ENCODE assay signal across 9 cellular contexts in genomic region chr6:31776563-31776960, GRCh38. TPM values are rescaled to one million over a fixed set of nuclear protein-coding genes. Genes with fewer than 3 reads are reported as not detected.
DNase-seq lines count a peak whose midpoint lies in the region; ATAC-seq and TF ChIP-seq lines count a peak whose summit lies in the region.
"Had no signal": no experiment of that assay in that cellular context is flagged by ENCODE, and none has a peak within 500 bp of the region (broad histone marks: within the 10 kb centered on the region; RNA-seq: fewer than 3 reads in every experiment).

No MANE protein-coding gene starts in this region.

- RAD21 ChIA-PET in HCT116 (lab: Charles Lee; ENCODE audit: low non-redundant PET in 1 of 2, low total read pairs in 2 of 2, uncharacterized antibody in 2 of 2, unreplicated experiment in 2 of 2) = no interaction called here

- TF ChIP-seq CTCF in BE2C (IDR thresholded peaks at IDR 0.05; ENCODE audit: low read depth, low read length) = no peak
- TF ChIP-seq CTCF in HCT116 (IDR thresholded peaks at IDR 0.05 in 2 of 3, conservative IDR thresholded peaks at IDR 0.05 in 1 of 3; ENCODE audit: borderline replicate concordance in 1 of 3, insufficient read depth in 1 of 3, low read depth in 2 of 3, low read length in 2 of 3) = no peak
- no peak for TF ChIP-seq CTCF in lung (IDR thresholded peaks at IDR 0.05; ENCODE audit: control extremely low read depth, extremely low read depth)
- TF ChIP-seq CTCF in tibial artery (IDR thresholded peaks at IDR 0.05) = no peak

- H3K4me3 Mint-ChIP-seq in activated naive CD8-positive, alpha-beta T cell = peak overlapping the region; percentile 27

- H3K36me3 ChIP-seq in BE2C (peaks cover 36% of the 10 kb centered on the region), HCT116 (ENCODE audit: control insufficient read depth in 1 of 2, insufficient read depth in 2 of 2, low read length in 2 of 2) (peaks cover 1 to 26% of the 10 kb centered on the region in 2 experiments; a peak in 2 of 4 replicates), lung (ENCODE audit: control insufficient read depth in 2 of 2, insufficient read depth in 2 of 2, low read length in 2 of 2) (peaks cover 19 to 27% of the 10 kb centered on the region in 2 donors), tibial artery (peaks cover 21 to 39% (median 36%) of the 10 kb centered on the region in 3 donors)

- no peaks in the 10 kb centered on the region for H3K27me3 Mint-ChIP-seq in activated naive CD8-positive, alpha-beta T cell

- peaks cover 4% of the 10 kb centered on the region for H3K36me3 Mint-ChIP-seq in activated naive CD8-positive, alpha-beta T cell

- BruUV-seq in HCT116 (replicated peaks; lab: Mats Ljungman, UMichigan) = TSS peak; percentile 54

- peak; percentile 34 for ATAC-seq in HCT116
- no peak for ATAC-seq in lung (ENCODE audit: insufficient read depth, low FRiP score)
- ATAC-seq in GM21528 (IDR thresholded peaks at IDR 0.05; ENCODE audit: low FRiP score, unreplicated experiment) = no peak
- no peak for ATAC-seq in GM19035 (IDR thresholded peaks at IDR 0.05; ENCODE audit: unreplicated experiment)

- H3K9me3 ChIP-seq in BE2C (no peaks in the 10 kb centered on the region), HCT116 (ENCODE audit: control insufficient read depth in 1 of 2, insufficient read depth in 1 of 2, low read depth in 1 of 2, low read length in 2 of 2) (no peaks in the 10 kb centered on the region), lung (ENCODE audit: control insufficient read depth in 2 of 2, insufficient read depth in 1 of 2, low read length in 1 of 2) (no peaks in the 10 kb centered on the region), tibial artery (no peaks in the 10 kb centered on the region)

- peaks cover 10% of the 10 kb centered on the region for H3K4me1 ChIP-seq in BE2C
- H3K4me1 ChIP-seq in HCT116 (ENCODE audit: control insufficient read depth in 1 of 2, insufficient read depth in 2 of 2, low read length in 2 of 2) = peaks cover 43 to 59% of the 10 kb centered on the region in 2 experiments
- H3K4me1 ChIP-seq in lung (ENCODE audit: control insufficient read depth in 2 of 2, insufficient read depth in 2 of 2, low read length in 2 of 2) = peaks cover 0 to 9% of the 10 kb centered on the region in 2 donors
- H3K4me1 ChIP-seq in tibial artery = peaks cover 0 to 12% (median 8%) of the 10 kb centered on the region in 4 donors

- peaks cover 31% of the 10 kb centered on the region for H3K4me1 Mint-ChIP-seq in activated naive CD8-positive, alpha-beta T cell (ENCODE audit: low read depth)

- no peaks in the 10 kb centered on the region for H4K20me1 ChIP-seq in HCT116 (ENCODE audit: insufficient read depth)

- H3K79me2 ChIP-seq in HCT116 (ENCODE audit: insufficient read depth, low read length) = no peaks in the 10 kb centered on the region

- no peak for TF ChIP-seq POLR2A in HCT116 (IDR thresholded peaks at IDR 0.05; ENCODE audit: borderline replicate concordance, extremely low read depth, insufficient read depth, insufficient read length)

- H3K27me3 ChIP-seq in BE2C (no peaks in the 10 kb centered on the region), HCT116 (ENCODE audit: insufficient read depth, low read length) (no peaks in the 10 kb centered on the region), lung (ENCODE audit: control insufficient read depth, insufficient read depth) (no peaks in the 10 kb centered on the region), tibial artery (no peaks in the 10 kb centered on the region)

- peak overlapping the region; percentile 79 for H3K27ac ChIP-seq in HCT116 (ENCODE audit: low read depth, low read length)
- H3K27ac ChIP-seq in lung (ENCODE audit: low read depth in 1 of 2, low read length in 1 of 2) = peak overlapping the region; percentile 49 to 57
- no peak overlapping the region for H3K27ac ChIP-seq in tibial artery

- H3K9me3 Mint-ChIP-seq in activated naive CD8-positive, alpha-beta T cell (ENCODE audit: low read depth) = no peaks in the 10 kb centered on the region

- no peaks in the 10 kb centered on the region for H3K9me2 ChIP-seq in HCT116 (ENCODE audit: insufficient read depth)

- H3K9ac ChIP-seq in HCT116 (ENCODE audit: low read length) = peak overlapping the region; percentile 64

- H3K4me2 ChIP-seq in HCT116 (ENCODE audit: low read length) = peak overlapping the region; percentile 79

- H3K27ac Mint-ChIP-seq in activated naive CD8-positive, alpha-beta T cell = no peak overlapping the region

- WGBS in lung, 2 donors = 35 to 36% methylated on average over 12 to 13 of the region's 13 CpGs

- peak; percentile 41 for DNase-seq in BE2C
- DNase-seq in HCT116 (ENCODE audit: low read depth, low spot score) = no peak
- no peak for DNase-seq in lung (ENCODE audit: low spot score)
- DNase-seq in tibial artery = no peak
- DNase-seq in NCI-H1092 (lab: John Stamatoyannopoulos, UW) = no peak

- peak overlapping the region; percentile 35 for H3K4me3 ChIP-seq in BE2C (ENCODE audit: low read depth, low read length)
- peak overlapping the region; percentile 40 to 56 for H3K4me3 ChIP-seq in HCT116 (replicated peaks in 1 of 2; ENCODE audit: low read depth in 1 of 2, low read length in 2 of 2)
- H3K4me3 ChIP-seq in lung = no peak overlapping the region
- no peak overlapping the region for H3K4me3 ChIP-seq in tibial artery

- CTCF ChIA-PET in HCT116 (lab: Charles Lee) = interaction anchor here (1.3 kb wide), 1 partner anchor 19 kb away, joined by 3 read pairs; the partner anchor contains the start of gene VARS1

- H2AFZ ChIP-seq in HCT116 (ENCODE audit: low read depth, low read length, poor library complexity, severe bottlenecking) = no peak overlapping the region

- no peak for TF ChIP-seq RAD21 in HCT116 (IDR thresholded peaks at IDR 0.05; ENCODE audit: low read depth)

- intact Hi-C loops in HCT116 (cut with micrococcal nuclease) (no loop called here), tibial artery (cut with DNase I; ENCODE audit: low total_unique reads) (no loop called here)

- POLR2A ChIA-PET in HCT116 (lab: Charles Lee) = interaction anchor here (1.4 to 2.0 kb wide), 3 partner anchors 10 to 51 kb away, joined by 4 to 16 read pairs (median 4); partner anchors contain the start of genes HSPA1B and VARS1

TF ChIP-seq in HCT116, 20 proteins besides CTCF, POLR2A, EP300 and RAD21:
- no peak for TF ChIP-seq SRF (IDR thresholded peaks at IDR 0.05; ENCODE audit: low read depth)
- no peak for TF ChIP-seq SP1 (IDR thresholded peaks at IDR 0.05; ENCODE audit: low read depth)
- no peak for TF ChIP-seq TCF7L2 (IDR thresholded peaks at IDR 0.05; ENCODE audit: borderline replicate concordance, extremely low read depth, insufficient read depth, insufficient read length)
- TF ChIP-seq CBX3 (IDR thresholded peaks at IDR 0.05; ENCODE audit: low read depth) = no peak
- TF ChIP-seq, protein P1, sequence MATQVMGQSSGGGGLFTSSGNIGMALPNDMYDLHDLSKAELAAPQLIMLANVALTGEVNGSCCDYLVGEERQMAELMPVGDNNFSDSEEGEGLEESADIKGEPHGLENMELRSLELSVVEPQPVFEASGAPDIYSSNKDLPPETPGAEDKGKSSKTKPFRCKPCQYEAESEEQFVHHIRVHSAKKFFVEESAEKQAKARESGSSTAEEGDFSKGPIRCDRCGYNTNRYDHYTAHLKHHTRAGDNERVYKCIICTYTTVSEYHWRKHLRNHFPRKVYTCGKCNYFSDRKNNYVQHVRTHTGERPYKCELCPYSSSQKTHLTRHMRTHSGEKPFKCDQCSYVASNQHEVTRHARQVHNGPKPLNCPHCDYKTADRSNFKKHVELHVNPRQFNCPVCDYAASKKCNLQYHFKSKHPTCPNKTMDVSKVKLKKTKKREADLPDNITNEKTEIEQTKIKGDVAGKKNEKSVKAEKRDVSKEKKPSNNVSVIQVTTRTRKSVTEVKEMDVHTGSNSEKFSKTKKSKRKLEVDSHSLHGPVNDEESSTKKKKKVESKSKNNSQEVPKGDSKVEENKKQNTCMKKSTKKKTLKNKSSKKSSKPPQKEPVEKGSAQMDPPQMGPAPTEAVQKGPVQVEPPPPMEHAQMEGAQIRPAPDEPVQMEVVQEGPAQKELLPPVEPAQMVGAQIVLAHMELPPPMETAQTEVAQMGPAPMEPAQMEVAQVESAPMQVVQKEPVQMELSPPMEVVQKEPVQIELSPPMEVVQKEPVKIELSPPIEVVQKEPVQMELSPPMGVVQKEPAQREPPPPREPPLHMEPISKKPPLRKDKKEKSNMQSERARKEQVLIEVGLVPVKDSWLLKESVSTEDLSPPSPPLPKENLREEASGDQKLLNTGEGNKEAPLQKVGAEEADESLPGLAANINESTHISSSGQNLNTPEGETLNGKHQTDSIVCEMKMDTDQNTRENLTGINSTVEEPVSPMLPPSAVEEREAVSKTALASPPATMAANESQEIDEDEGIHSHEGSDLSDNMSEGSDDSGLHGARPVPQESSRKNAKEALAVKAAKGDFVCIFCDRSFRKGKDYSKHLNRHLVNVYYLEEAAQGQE (IDR thresholded peaks at IDR 0.05; ENCODE audit: low read depth) = no peak
- TF ChIP-seq, protein P2, sequence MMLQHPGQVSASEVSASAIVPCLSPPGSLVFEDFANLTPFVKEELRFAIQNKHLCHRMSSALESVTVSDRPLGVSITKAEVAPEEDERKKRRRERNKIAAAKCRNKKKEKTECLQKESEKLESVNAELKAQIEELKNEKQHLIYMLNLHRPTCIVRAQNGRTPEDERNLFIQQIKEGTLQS (IDR thresholded peaks at IDR 0.05) = no peak

RNA-seq across cellular contexts. Expression of gene VWA7, which starts 0.6 kb away (rescaled TPM):
- polyA plus RNA-seq in BE2C (2012; ENCODE audit: insufficient read depth, insufficient read length, low read depth) = 1.1 TPM
- total RNA-seq in HCT116 (2021; ENCODE audit: unreplicated experiment) (14.6 TPM), lung (10 to 100 TPM in 1 of 2 donors, 1 to 10 TPM in 1; 4.6 to 14.2 TPM)
- 11.7 and 13.0 TPM in 2 replicates for polyA plus RNA-seq in HCT116 (2012)
- 1 to 10 TPM; 2.2 to 6.7 TPM for polyA plus RNA-seq in lung
- total RNA-seq: subcutaneous adipose tissue had no signal

RNA-seq across cellular contexts. Expression of gene SAPCD1, which starts 14.1 kb away (rescaled TPM):
- polyA plus RNA-seq in BE2C (2012; ENCODE audit: insufficient read depth, insufficient read length, low read depth) = 0.79 TPM
- total RNA-seq in HCT116 (2021; ENCODE audit: unreplicated experiment) = 18.2 TPM
- 7.2 and 11.4 TPM in 2 replicates for polyA plus RNA-seq in HCT116 (2012)
- 1 to 10 TPM; 1.7 to 4.4 TPM for total RNA-seq in lung
- 1 to 10 TPM; 1.3 to 6.3 TPM for polyA plus RNA-seq in lung

RNA-seq across cellular contexts. Expression of gene VARS1, which starts 19.0 kb away (rescaled TPM):
- polyA plus RNA-seq in BE2C (2012; ENCODE audit: insufficient read depth, insufficient read length, low read depth) = 287 TPM
- total RNA-seq in HCT116 (2021; ENCODE audit: unreplicated experiment) (254 TPM), lung (10 to 100 TPM; 32.2 to 95.4 TPM)
- polyA plus RNA-seq in HCT116 (2012) = 165 and 178 TPM in 2 replicates
- 10 to 100 TPM; 36.3 to 45.8 TPM for polyA plus RNA-seq in lung

RNA-seq across cellular contexts. Expression of gene LSM2, which starts 30.2 kb away (rescaled TPM):
- polyA plus RNA-seq in BE2C (2012; ENCODE audit: insufficient read depth, insufficient read length, low read depth) = 100 TPM
- 89.7 TPM for total RNA-seq in HCT116 (2021; ENCODE audit: unreplicated experiment)
- 98.8 and 102 TPM in 2 replicates for polyA plus RNA-seq in HCT116 (2012)
- 10 to 100 TPM; 22.0 to 39.4 TPM for total RNA-seq in lung
- 10 to 100 TPM; 52.0 to 66.7 TPM for polyA plus RNA-seq in lung

RNA-seq across cellular contexts. Expression of gene MSH5, which starts 36.8 kb away (rescaled TPM):
- polyA plus RNA-seq in BE2C (2012; ENCODE audit: insufficient read depth, insufficient read length, low read depth) = 3.8 TPM
- total RNA-seq in HCT116 (2021; ENCODE audit: unreplicated experiment) = 90.4 TPM
- 49.3 and 53.4 TPM in 2 replicates for polyA plus RNA-seq in HCT116 (2012)
- total RNA-seq in lung = 10 to 100 TPM; 11.6 to 17.8 TPM
- polyA plus RNA-seq in lung = 10 to 100 TPM in 1 of 2 donors, 1 to 10 TPM in 1; 4.5 to 15.1 TPM

Comparison
In these comparisons a context has a peak if more than half of its experiments do, and no peak if none do; other contexts are left out.
1. H3K4me3 ChIP-seq: peak in BE2C (single experiment) and HCT116 (2 of 2); none in lung (single experiment) and tibial artery (0 of 2).
2. H3K27ac ChIP-seq: peak in HCT116 (single experiment) and lung (2 of 2); none in tibial artery (0 of 2).